24 cellular contexts compared by ENCODE assay signal in the genomic region with DNA sequence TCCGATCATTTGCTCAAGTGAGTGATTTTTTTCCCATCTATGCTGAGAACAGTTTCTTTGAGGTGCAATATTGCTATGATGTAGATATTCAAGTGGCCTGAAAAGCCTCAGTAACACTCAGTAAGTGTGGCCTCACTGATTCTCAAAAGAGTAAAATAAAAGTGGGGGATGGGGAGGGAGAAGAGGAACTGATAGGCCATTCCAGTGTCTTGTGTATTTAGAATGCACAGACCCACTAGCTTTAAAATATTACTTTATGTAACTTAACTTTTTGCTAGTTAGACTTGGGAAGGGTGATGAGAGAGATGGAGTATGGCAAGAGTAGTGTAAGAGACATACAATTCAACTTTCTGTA.
DNase-seq lines count a peak whose midpoint lies in the region; ATAC-seq and TF ChIP-seq lines count a peak whose summit lies in the region.
"Had no signal": no experiment of that assay in that cellular context is flagged by ENCODE, and none has a peak within 500 bp of the region (broad histone marks: within the 10 kb centered on the region; RNA-seq: fewer than 3 reads in every experiment).

No MANE protein-coding gene starts in this region.

- peak overlapping the region; percentile 6 for H2AFZ ChIP-seq in SU-DHL-6 (ENCODE audit: low read depth, low read length, severe bottlenecking)

- H3K9ac ChIP-seq in SU-DHL-6 (ENCODE audit: low read length) = peak overlapping the region; percentile 36

- H3K79me2 ChIP-seq in SU-DHL-6 (ENCODE audit: insufficient read depth, low read length) = no peaks in the 10 kb centered on the region

- H4K20me1 ChIP-seq in SU-DHL-6 (ENCODE audit: low read depth, low read length) = no peaks in the 10 kb centered on the region

- peak overlapping the region; percentile 86 for H3K4me2 ChIP-seq in SU-DHL-6 (ENCODE audit: low read depth, low read length, poor library complexity, severe bottlenecking)
- H3K4me2 ChIP-seq: smooth muscle cell had no signal

- DNase-seq in effector CD8-positive, alpha-beta T cell (lab: John Stamatoyannopoulos, UW) = no peak
- DNase-seq in NCI-H446 treated with DMSO at 0.1 percent for 48 hours (lab: John Stamatoyannopoulos, UW) (no peak), HAP-1 (ENCODE audit: low spot score in 2 of 2) (no peak)
- DNase-seq: activated CD4-positive, alpha-beta T cell treated with anti-CD3 and anti-CD28 coated beads for 36 hours; activated CD8-positive, alpha-beta memory T cell treated with anti-CD3 and anti-CD28 coated beads for 24 hours; activated naive CD4-positive, alpha-beta T cell treated with anti-CD3 and anti-CD28 coated beads, Interleukin-2, amount 50 U/mL, for 16 hours; activated T-cell treated with anti-CD3 and anti-CD28 coated beads, Interleukin-2, amount 50 U/mL, for 48 hours; aorta; central memory CD4-positive, alpha-beta T cell; dorsolateral prefrontal cortex; HCEC 1CT; KBM-7; MV-4-11; NCI-H1694; nucleus accumbens; stimulated activated naive CD4-positive, alpha-beta T cell treated with Interleukin-2 at 50 U/mL for 16 hours had no signal

- H3K36me3 ChIP-seq in SU-DHL-6 (ENCODE audit: low read length) = no peaks in the 10 kb centered on the region
- H3K36me3 ChIP-seq in HAP-1 (replicated peaks) = no peaks in the 10 kb centered on the region
- H3K36me3 ChIP-seq: thoracic aorta had no signal

- H3K27me3 ChIP-seq in SU-DHL-6 (ENCODE audit: low read length) (no peaks in the 10 kb centered on the region), HAP-1 (ENCODE audit: low read depth) (no peaks in the 10 kb centered on the region)
- H3K27me3 ChIP-seq: dorsolateral prefrontal cortex had no signal

- H3F3A ChIP-seq in SU-DHL-6 (ENCODE audit: insufficient read depth) = peaks cover 26% of the 10 kb centered on the region

- peaks cover 19% of the 10 kb centered on the region for H3K4me1 ChIP-seq in HAP-1

- peak overlapping the region; percentile 28 for H3K4me3 ChIP-seq in SU-DHL-6 (ENCODE audit: insufficient read depth, low read length, poor library complexity, severe bottlenecking)
- H3K4me3 ChIP-seq in HAP-1 = no peak overlapping the region
- H3K4me3 ChIP-seq: dorsolateral prefrontal cortex, smooth muscle cell, thoracic aorta had no signal

- peak overlapping the region; percentile 94 for H3K27ac ChIP-seq in SU-DHL-6 (ENCODE audit: low read depth, low read length)
- H3K27ac ChIP-seq: dorsolateral prefrontal cortex, thoracic aorta had no signal

- TF ChIP-seq CTCF in SU-DHL-6 (IDR thresholded peaks at IDR 0.05; ENCODE audit: insufficient read depth, low read length, poor library complexity, severe bottlenecking) = no peak

- in situ Hi-C loops in HAP-1 (cut with MboI; ENCODE audit: low sequenced_read_pairs) = no loop called here

- no peaks in the 10 kb centered on the region for H3K9me3 ChIP-seq in SU-DHL-6 (ENCODE audit: insufficient read depth, low read length)
- H3K9me3 ChIP-seq in HAP-1 = no peaks in the 10 kb centered on the region
- H3K9me3 ChIP-seq: thoracic aorta had no signal

- H3K9me2 ChIP-seq in SU-DHL-6 (replicated peaks; ENCODE audit: insufficient read depth, low read length) = no peaks in the 10 kb centered on the region

- ATAC-seq in GM18511 (IDR thresholded peaks at IDR 0.05; ENCODE audit: unreplicated experiment) (peak; percentile 28), GM19395 (IDR thresholded peaks at IDR 0.05; ENCODE audit: unreplicated experiment) (peak; percentile 40), HG03064 (IDR thresholded peaks at IDR 0.05; ENCODE audit: low read depth, unreplicated experiment) (peak; percentile 12), HG03460 (IDR thresholded peaks at IDR 0.05; ENCODE audit: unreplicated experiment) (no peak)
- ATAC-seq: activated CD4-positive, alpha-beta T cell treated with anti-CD3 and anti-CD28 coated beads for 36 hours; Panc1 had no signal
